15 cellular contexts compared by ENCODE assay signal in the genomic region with DNA sequence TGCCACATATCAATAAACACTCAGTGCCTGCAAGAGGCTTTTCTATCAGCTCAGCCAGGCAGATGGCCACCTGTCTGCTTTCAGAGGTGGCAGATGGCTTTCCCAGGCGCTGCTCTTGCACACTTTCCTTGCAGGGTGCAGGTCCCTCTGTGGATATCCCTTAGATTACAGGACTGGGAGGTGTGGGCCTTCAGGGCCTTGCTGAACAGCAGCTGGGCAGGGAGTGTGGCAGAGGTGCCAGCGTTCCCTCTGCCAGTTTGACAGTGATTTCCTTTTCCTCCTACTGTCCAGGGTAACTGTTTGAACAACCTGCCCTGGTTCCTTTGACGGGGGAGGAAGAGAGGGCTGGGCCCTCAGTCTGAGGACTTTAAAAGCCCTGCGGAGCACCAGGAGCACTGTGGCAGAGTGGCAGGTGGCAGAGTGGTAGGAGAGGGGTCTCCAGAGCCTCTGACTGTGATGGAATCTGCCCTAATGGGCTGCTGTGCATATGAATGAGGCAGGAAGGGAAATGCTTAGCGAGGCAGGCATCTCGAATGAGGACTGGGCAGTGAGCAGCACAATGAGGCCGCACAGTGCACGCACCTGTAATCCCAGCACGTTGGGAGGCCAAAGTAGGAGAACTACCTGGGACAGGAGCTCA. TPM values are rescaled to one million over a fixed set of nuclear protein-coding genes. Genes with fewer than 3 reads are reported as not detected.
A peak's percentile ranks its signal among the peaks of the same experiment; 100 is the strongest.
DNase-seq lines count a peak whose midpoint lies in the region; ATAC-seq and TF ChIP-seq lines count a peak whose summit lies in the region.
"Had no signal": no experiment of that assay in that cellular context is flagged by ENCODE, and none has a peak within 500 bp of the region (broad histone marks: within the 10 kb centered on the region; RNA-seq: fewer than 3 reads in every experiment).

No MANE protein-coding gene starts in this region.

- H3K36me3 ChIP-seq in heart right ventricle = no peaks in the 10 kb centered on the region
- H3K36me3 ChIP-seq: gastrocnemius medialis had no signal

- peak overlapping the region in 1 of 10 donors; percentile 72 for H3K27ac ChIP-seq in heart right ventricle
- H3K27ac ChIP-seq: coronary artery, gastrocnemius medialis, psoas muscle had no signal

- TF ChIP-seq CTCF in heart right ventricle (IDR thresholded peaks at IDR 0.05) = no peak

- no peaks in the 10 kb centered on the region for H3K27me3 Mint-ChIP-seq in stimulated activated memory B cell treated with anti-CD40 and anti-IgM and Interleukin-4, amounts not matched to agents 10 μg/mL and 1 μg/mL and 100 μg/mL, for 72 hours

- ATAC-seq in heart right ventricle = peak in 6 of 8 donors; percentile 22 to 59 (median 52)
- no peak for ATAC-seq in stimulated activated memory B cell treated with anti-CD40 and anti-IgM and Interleukin-4, amounts not matched to agents 10 μg/mL and 1 μg/mL and 100 μg/mL, for 72 hours
- ATAC-seq: gastrocnemius medialis, psoas muscle had no signal

- WGBS in heart right ventricle, 2 donors = 74% methylated on average over 9 of the region's 9 CpGs

- H3K9me3 ChIP-seq in heart right ventricle = no peaks in the 10 kb centered on the region
- H3K9me3 ChIP-seq: gastrocnemius medialis, psoas muscle had no signal

- H3K36me3 Mint-ChIP-seq in stimulated activated memory B cell treated with anti-CD40 and anti-IgM and Interleukin-4, amounts not matched to agents 10 μg/mL and 1 μg/mL and 100 μg/mL, for 72 hours = no peaks in the 10 kb centered on the region

- H3K9me3 Mint-ChIP-seq in stimulated activated memory B cell treated with anti-CD40 and anti-IgM and Interleukin-4, amounts not matched to agents 10 μg/mL and 1 μg/mL and 100 μg/mL, for 72 hours = peaks cover 4% of the 10 kb centered on the region
- H3K9me3 Mint-ChIP-seq: activated naive CD4-positive, alpha-beta T cell treated with anti-CD3 and anti-CD28 coated beads for 36 hours had no signal

- H3K4me3 ChIP-seq in heart right ventricle = no peak overlapping the region
- H3K4me3 ChIP-seq: coronary artery, gastrocnemius medialis, psoas muscle had no signal

- H3K4me1 Mint-ChIP-seq in stimulated activated memory B cell treated with anti-CD40 and anti-IgM and Interleukin-4, amounts not matched to agents 10 μg/mL and 1 μg/mL and 100 μg/mL, for 72 hours = peaks cover 50% of the 10 kb centered on the region

- DNase-seq in NCI-H146 (lab: John Stamatoyannopoulos, UW) = peak; percentile 34
- DNase-seq in NCI-H146 treated with DMSO at 0.1 percent for 48 hours (lab: John Stamatoyannopoulos, UW; ENCODE audit: unreplicated experiment) = no peak
- peak; percentile 85 for DNase-seq in NCI-H82 treated with DMSO at 0.1 percent for 48 hours (lab: John Stamatoyannopoulos, UW; ENCODE audit: unreplicated experiment)
- DNase-seq in heart right ventricle = no peak
- no peak for DNase-seq in kidney glomerular epithelial cell (lab: John Stamatoyannopoulos, UW)
- no peak for DNase-seq in OCI-M1 (lab: John Stamatoyannopoulos, UW)
- no peak for DNase-seq in cortex of kidney (lab: John Stamatoyannopoulos, UW)
- DNase-seq: activated CD4-positive, alpha-beta T cell treated with anti-CD3 and anti-CD28 coated beads, Interleukin-2, amount 50 U/mL, for 48 hours; activated naive CD4-positive, alpha-beta T cell treated with anti-CD3 and anti-CD28 coated beads for 36 hours; gastrocnemius medialis; mesendoderm; psoas muscle; stimulated activated CD4-positive, alpha-beta T cell treated with anti-CD3 and anti-CD28 coated beads, Interleukin-4, amount 100 ng/mL, for 4 hours had no signal

- no peak overlapping the region for H3K4me3 Mint-ChIP-seq in stimulated activated memory B cell treated with anti-CD40 and anti-IgM and Interleukin-4, amounts not matched to agents 10 μg/mL and 1 μg/mL and 100 μg/mL, for 72 hours
- H3K4me3 Mint-ChIP-seq: activated naive CD4-positive, alpha-beta T cell treated with anti-CD3 and anti-CD28 coated beads for 36 hours had no signal

- H3K27me3 ChIP-seq in heart right ventricle = no peaks in the 10 kb centered on the region
- H3K27me3 ChIP-seq: gastrocnemius medialis had no signal

- peaks cover 0 to 35% (median 28%) of the 10 kb centered on the region in 9 donors for H3K4me1 ChIP-seq in heart right ventricle
- H3K4me1 ChIP-seq: gastrocnemius medialis, psoas muscle had no signal

- intact Hi-C loops in heart right ventricle (cut with DNase I) = no loop called here

- peak overlapping the region; percentile 7 for H3K27ac Mint-ChIP-seq in stimulated activated memory B cell treated with anti-CD40 and anti-IgM and Interleukin-4, amounts not matched to agents 10 μg/mL and 1 μg/mL and 100 μg/mL, for 72 hours
- H3K27ac Mint-ChIP-seq: activated naive CD4-positive, alpha-beta T cell treated with anti-CD3 and anti-CD28 coated beads for 36 hours had no signal

RNA-seq across cellular contexts. Expression of gene ABHD12, which starts 34.2 kb away (rescaled TPM):
- 10 to 100 TPM; 21.1 to 41.3 (median 26.9) TPM for total RNA-seq in heart right ventricle
- polyA plus RNA-seq in heart right ventricle = 10 to 100 TPM; 29.1 to 37.4 TPM

RNA-seq across cellular contexts. Expression of gene GINS1, which starts 51.1 kb away (rescaled TPM):
- total RNA-seq in heart right ventricle = 1 to 10 TPM in 2 of 10 donors, under 1 TPM in 8; 0.19 to 1.6 (median 0.64) TPM
- under 1 TPM; 0.28 to 0.29 TPM for polyA plus RNA-seq in heart right ventricle

Comparison
In these comparisons a context has a peak if more than half of its experiments do, and no peak if none do; other contexts are left out.
1. DNase-seq: peak in NCI-H146 (single experiment) and NCI-H82 treated with DMSO at 0.1 percent for 48 hours (single experiment); none in NCI-H146 treated with DMSO at 0.1 percent for 48 hours (single experiment), heart right ventricle (0 of 2), kidney glomerular epithelial cell (single experiment), OCI-M1 (single experiment) and cortex of kidney (single experiment).